Comparison of ENCODE assay signal across 9 cellular contexts in the genomic region with DNA sequence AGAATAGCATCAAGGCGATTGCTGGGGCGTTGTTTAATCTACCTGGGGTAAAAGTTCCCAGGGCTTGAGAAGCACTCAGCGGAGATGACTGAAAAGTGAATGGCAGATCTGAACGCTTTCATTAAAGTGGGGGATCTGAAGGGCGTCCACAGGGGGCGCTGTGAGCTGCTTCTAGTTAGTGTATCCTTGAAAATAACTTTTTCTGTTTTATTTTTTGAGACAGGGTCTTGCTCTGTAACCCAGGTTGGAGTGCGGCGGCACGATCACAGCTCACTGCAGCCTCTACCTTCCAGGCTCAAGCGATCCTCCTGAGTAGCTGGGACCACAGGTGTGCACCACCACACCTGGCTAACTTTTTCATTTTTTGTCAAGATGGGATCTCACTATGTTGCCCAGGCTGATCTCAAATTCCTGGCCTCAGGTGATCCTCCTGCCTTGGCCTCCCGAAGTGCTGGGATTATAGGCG.
A peak's percentile ranks its signal among the peaks of the same experiment; 100 is the strongest.
DNase-seq lines count a peak whose midpoint lies in the region; ATAC-seq and TF ChIP-seq lines count a peak whose summit lies in the region.
"Had no signal": no experiment of that assay in that cellular context is flagged by ENCODE, and none has a peak within 500 bp of the region (broad histone marks: within the 10 kb centered on the region; RNA-seq: fewer than 3 reads in every experiment).

No MANE protein-coding gene starts in this region.

- no peak overlapping the region for H3K4me3 Mint-ChIP-seq in GM23338

- H3K4me3 ChIP-seq in GM23338 = no peak overlapping the region

- ATAC-seq in GM23338 (no peak), GM21515 (IDR thresholded peaks at IDR 0.05; ENCODE audit: unreplicated experiment) (no peak), GM19351 (IDR thresholded peaks at IDR 0.05; ENCODE audit: unreplicated experiment) (no peak)
- ATAC-seq: left colon had no signal

- peaks cover 18% of the 10 kb centered on the region for H3K4me1 Mint-ChIP-seq in GM23338

- H3K27ac Mint-ChIP-seq in GM23338 = no peak overlapping the region

- no peaks in the 10 kb centered on the region for H3K9me2 ChIP-seq in GM23338 (ENCODE audit: insufficient read depth)

- H3K36me3 Mint-ChIP-seq in GM23338 (ENCODE audit: low read depth) = peaks cover 35% of the 10 kb centered on the region

- peak; percentile 64 to 76 for TF ChIP-seq CTCF in GM23338 (conservative IDR thresholded peaks at IDR 0.05; ENCODE audit: low read depth in 2 of 2)

- H3F3A ChIP-seq in GM23338 (replicated peaks; ENCODE audit: low read depth) = no peaks in the 10 kb centered on the region

- H3K27me3 Mint-ChIP-seq in GM23338 (ENCODE audit: insufficient read depth, low read depth, poor library complexity) = peaks cover 23% of the 10 kb centered on the region

- no peaks in the 10 kb centered on the region for H3K27me3 ChIP-seq in GM23338 (ENCODE audit: insufficient read depth)

- DNase-seq in AML-193 (lab: John Stamatoyannopoulos, UW) (peak; percentile 54 to 59), GM23338 (ENCODE audit: low spot score) (peak; percentile 86), islet precursor cell (peak; percentile 62), NCI-H345 (lab: John Stamatoyannopoulos, UW) (no peak), anterior cingulate cortex (lab: John Stamatoyannopoulos, UW) (no peak)
- peak; percentile 42 for DNase-seq in activated CD4-positive, alpha-beta T cell treated with anti-CD3 and anti-CD28 coated beads, Interleukin-2, amount 50 U/mL, for 1 hour

- H3K9me3 Mint-ChIP-seq in GM23338 = peaks cover 5% of the 10 kb centered on the region; the same call in 2 of the 3 replicates

- H3K4me1 ChIP-seq in GM23338 (ENCODE audit: insufficient read depth) = peaks cover 13% of the 10 kb centered on the region

- no peak overlapping the region for H3K27ac ChIP-seq in GM23338 (ENCODE audit: low read depth)

- H4K20me1 ChIP-seq in GM23338 (replicated peaks; ENCODE audit: insufficient read depth) = no peaks in the 10 kb centered on the region

- H3K79me2 ChIP-seq in GM23338 (replicated peaks; ENCODE audit: insufficient read depth) = no peaks in the 10 kb centered on the region

- H3K4me2 ChIP-seq in GM23338 = no peak overlapping the region

- peaks cover 3% of the 10 kb centered on the region; the same call in 1 of the 2 replicates for H3K36me3 ChIP-seq in GM23338 (ENCODE audit: insufficient read depth)

- H2AFZ ChIP-seq in GM23338 = no peak overlapping the region

TF ChIP-seq in GM23338, 12 proteins besides CTCF, POLR2A, EP300 and RAD21:
- no peak for TF ChIP-seq ZNF331 (CRISPR knock-in tag; IDR thresholded peaks at IDR 0.05; ENCODE audit: low read depth)
- no peak for TF ChIP-seq NANOG (IDR thresholded peaks at IDR 0.05; ENCODE audit: borderline replicate concordance)
- TF ChIP-seq, protein P1, sequence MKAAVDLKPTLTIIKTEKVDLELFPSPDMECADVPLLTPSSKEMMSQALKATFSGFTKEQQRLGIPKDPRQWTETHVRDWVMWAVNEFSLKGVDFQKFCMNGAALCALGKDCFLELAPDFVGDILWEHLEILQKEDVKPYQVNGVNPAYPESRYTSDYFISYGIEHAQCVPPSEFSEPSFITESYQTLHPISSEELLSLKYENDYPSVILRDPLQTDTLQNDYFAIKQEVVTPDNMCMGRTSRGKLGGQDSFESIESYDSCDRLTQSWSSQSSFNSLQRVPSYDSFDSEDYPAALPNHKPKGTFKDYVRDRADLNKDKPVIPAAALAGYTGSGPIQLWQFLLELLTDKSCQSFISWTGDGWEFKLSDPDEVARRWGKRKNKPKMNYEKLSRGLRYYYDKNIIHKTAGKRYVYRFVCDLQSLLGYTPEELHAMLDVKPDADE (IDR thresholded peaks at IDR 0.05) = no peak
- TF ChIP-seq ZNF114 (CRISPR knock-in tag; IDR thresholded peaks at IDR 0.05) = no peak
- TF ChIP-seq, protein P2, sequence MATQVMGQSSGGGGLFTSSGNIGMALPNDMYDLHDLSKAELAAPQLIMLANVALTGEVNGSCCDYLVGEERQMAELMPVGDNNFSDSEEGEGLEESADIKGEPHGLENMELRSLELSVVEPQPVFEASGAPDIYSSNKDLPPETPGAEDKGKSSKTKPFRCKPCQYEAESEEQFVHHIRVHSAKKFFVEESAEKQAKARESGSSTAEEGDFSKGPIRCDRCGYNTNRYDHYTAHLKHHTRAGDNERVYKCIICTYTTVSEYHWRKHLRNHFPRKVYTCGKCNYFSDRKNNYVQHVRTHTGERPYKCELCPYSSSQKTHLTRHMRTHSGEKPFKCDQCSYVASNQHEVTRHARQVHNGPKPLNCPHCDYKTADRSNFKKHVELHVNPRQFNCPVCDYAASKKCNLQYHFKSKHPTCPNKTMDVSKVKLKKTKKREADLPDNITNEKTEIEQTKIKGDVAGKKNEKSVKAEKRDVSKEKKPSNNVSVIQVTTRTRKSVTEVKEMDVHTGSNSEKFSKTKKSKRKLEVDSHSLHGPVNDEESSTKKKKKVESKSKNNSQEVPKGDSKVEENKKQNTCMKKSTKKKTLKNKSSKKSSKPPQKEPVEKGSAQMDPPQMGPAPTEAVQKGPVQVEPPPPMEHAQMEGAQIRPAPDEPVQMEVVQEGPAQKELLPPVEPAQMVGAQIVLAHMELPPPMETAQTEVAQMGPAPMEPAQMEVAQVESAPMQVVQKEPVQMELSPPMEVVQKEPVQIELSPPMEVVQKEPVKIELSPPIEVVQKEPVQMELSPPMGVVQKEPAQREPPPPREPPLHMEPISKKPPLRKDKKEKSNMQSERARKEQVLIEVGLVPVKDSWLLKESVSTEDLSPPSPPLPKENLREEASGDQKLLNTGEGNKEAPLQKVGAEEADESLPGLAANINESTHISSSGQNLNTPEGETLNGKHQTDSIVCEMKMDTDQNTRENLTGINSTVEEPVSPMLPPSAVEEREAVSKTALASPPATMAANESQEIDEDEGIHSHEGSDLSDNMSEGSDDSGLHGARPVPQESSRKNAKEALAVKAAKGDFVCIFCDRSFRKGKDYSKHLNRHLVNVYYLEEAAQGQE (IDR thresholded peaks at IDR 0.05; ENCODE audit: unreplicated experiment) = no peak
- TF ChIP-seq STAT1 (IDR thresholded peaks at IDR 0.05; ENCODE audit: unreplicated experiment) = no peak
- TF ChIP-seq, protein P3, sequence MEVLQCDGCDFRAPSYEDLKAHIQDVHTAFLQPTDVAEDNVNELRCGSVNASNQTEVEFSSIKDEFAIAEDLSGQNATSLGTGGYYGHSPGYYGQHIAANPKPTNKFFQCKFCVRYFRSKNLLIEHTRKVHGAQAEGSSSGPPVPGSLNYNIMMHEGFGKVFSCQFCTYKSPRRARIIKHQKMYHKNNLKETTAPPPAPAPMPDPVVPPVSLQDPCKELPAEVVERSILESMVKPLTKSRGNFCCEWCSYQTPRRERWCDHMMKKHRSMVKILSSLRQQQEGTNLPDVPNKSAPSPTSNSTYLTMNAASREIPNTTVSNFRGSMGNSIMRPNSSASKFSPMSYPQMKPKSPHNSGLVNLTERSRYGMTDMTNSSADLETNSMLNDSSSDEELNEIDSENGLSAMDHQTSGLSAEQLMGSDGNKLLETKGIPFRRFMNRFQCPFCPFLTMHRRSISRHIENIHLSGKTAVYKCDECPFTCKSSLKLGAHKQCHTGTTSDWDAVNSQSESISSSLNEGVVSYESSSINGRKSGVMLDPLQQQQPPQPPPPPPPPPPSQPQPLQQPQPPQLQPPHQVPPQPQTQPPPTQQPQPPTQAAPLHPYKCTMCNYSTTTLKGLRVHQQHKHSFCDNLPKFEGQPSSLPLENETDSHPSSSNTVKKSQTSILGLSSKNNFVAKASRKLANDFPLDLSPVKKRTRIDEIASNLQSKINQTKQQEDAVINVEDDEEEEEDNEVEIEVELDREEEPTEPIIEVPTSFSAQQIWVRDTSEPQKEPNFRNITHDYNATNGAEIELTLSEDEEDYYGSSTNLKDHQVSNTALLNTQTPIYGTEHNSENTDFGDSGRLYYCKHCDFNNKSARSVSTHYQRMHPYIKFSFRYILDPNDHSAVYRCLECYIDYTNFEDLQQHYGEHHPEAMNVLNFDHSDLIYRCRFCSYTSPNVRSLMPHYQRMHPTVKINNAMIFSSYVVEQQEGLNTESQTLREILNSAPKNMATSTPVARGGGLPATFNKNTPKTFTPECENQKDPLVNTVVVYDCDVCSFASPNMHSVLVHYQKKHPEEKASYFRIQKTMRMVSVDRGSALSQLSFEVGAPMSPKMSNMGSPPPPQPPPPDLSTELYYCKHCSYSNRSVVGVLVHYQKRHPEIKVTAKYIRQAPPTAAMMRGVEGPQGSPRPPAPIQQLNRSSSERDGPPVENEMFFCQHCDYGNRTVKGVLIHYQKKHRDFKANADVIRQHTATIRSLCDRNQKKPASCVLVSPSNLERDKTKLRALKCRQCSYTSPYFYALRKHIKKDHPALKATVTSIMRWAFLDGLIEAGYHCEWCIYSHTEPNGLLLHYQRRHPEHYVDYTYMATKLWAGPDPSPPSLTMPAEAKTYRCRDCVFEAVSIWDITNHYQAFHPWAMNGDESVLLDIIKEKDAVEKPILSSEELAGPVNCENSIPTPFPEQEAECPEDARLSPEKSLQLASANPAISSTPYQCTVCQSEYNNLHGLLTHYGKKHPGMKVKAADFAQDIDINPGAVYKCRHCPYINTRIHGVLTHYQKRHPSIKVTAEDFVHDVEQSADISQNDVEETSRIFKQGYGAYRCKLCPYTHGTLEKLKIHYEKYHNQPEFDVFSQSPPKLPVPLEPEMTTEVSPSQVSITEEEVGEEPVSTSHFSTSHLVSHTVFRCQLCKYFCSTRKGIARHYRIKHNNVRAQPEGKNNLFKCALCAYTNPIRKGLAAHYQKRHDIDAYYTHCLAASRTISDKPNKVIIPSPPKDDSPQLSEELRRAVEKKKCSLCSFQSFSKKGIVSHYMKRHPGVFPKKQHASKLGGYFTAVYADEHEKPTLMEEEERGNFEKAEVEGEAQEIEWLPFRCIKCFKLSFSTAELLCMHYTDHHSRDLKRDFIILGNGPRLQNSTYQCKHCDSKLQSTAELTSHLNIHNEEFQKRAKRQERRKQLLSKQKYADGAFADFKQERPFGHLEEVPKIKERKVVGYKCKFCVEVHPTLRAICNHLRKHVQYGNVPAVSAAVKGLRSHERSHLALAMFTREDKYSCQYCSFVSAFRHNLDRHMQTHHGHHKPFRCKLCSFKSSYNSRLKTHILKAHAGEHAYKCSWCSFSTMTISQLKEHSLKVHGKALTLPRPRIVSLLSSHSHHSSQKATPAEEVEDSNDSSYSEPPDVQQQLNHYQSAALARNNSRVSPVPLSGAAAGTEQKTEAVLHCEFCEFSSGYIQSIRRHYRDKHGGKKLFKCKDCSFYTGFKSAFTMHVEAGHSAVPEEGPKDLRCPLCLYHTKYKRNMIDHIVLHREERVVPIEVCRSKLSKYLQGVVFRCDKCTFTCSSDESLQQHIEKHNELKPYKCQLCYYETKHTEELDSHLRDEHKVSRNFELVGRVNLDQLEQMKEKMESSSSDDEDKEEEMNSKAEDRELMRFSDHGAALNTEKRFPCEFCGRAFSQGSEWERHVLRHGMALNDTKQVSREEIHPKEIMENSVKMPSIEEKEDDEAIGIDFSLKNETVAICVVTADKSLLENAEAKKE (CRISPR knock-in tag; IDR thresholded peaks at IDR 0.05) = no peak
- no peak for TF ChIP-seq EZH2 (IDR thresholded peaks at IDR 0.05; ENCODE audit: low read depth, unreplicated experiment)
- no peak for TF ChIP-seq EZH2phosphoT487 (IDR thresholded peaks at IDR 0.05; ENCODE audit: unreplicated experiment)
- TF ChIP-seq CREB1 (CRISPR knock-in tag; IDR thresholded peaks at IDR 0.05; ENCODE audit: low read depth) = no peak

Comparison
In these comparisons a context has a peak if more than half of its experiments do, and no peak if none do; other contexts are left out.
1. DNase-seq: peak in AML-193 (2 of 2), GM23338 (single experiment), activated CD4-positive, alpha-beta T cell treated with anti-CD3 and anti-CD28 coated beads, Interleukin-2, amount 50 U/mL, for 1 hour (single experiment) and islet precursor cell (single experiment); none in NCI-H345 (single experiment) and anterior cingulate cortex (0 of 58).